In genomic region chr1:227518876-227519275, GRCh38 we compare ENCODE assay signal across 30 cellular contexts.
"Had no signal": no experiment of that assay in that cellular context is flagged by ENCODE, and none has a peak within 500 bp of the region (broad histone marks: within the 10 kb centered on the region; RNA-seq: fewer than 3 reads in every experiment).

No MANE protein-coding gene starts in this region.

- H3K4me3 ChIP-seq: ascending aorta, breast epithelium, coronary artery, esophagus muscularis mucosa, gastrocnemius medialis, heart left ventricle had no signal

- H3K27ac Mint-ChIP-seq: activated CD4-positive, alpha-beta memory T cell treated with anti-CD3 and anti-CD28 coated beads, Interleukin-2, amount 10 ng/mL, durations not matched to agents 7 days and 5 days; activated CD4-positive, alpha-beta T cell treated with anti-CD3 and anti-CD28 coated beads for 36 hours; activated CD4-positive, alpha-beta T cell treated with anti-CD3 and anti-CD28 coated beads, Interleukin-2, amount 10 ng/mL, durations not matched to agents 7 days and 5 days; activated naive CD4-positive, alpha-beta T cell treated with anti-CD3 and anti-CD28 coated beads, Interleukin-2, amount 10 ng/mL, durations not matched to agents 7 days and 5 days; activated naive CD4-positive, alpha-beta T cell treated with anti-CD3 and anti-CD28 coated beads, Interleukin-2, amount 50 U/mL, for 72 hours; activated naive CD8-positive, alpha-beta T cell treated with anti-CD3 and anti-CD28 coated beads, Interleukin-2, amount 10 ng/mL, durations not matched to agents 7 days and 5 days; activated T-cell treated with anti-CD3 and anti-CD28 coated beads, Interleukin-2, amount 50 U/mL, for 24 hours; activated T-cell treated with anti-CD3 and anti-CD28 coated beads, Interleukin-2, amount 50 U/mL, for 72 hours; brain; dendritic cell treated with granulocyte-macrophage colony-stimulating factor and Interleukin-4, amounts not matched to agents 40 ng/mL and 50 ng/mL, for 4 days; effector memory CD8-positive, alpha-beta T cell had no signal

- H3K27me3 ChIP-seq: ascending aorta, breast epithelium, esophagus muscularis mucosa, gastrocnemius medialis, heart left ventricle had no signal

- H3K36me3 Mint-ChIP-seq: activated naive CD4-positive, alpha-beta T cell treated with anti-CD3 and anti-CD28 coated beads, Interleukin-2, amount 10 ng/mL, durations not matched to agents 7 days and 5 days; activated naive CD8-positive, alpha-beta T cell treated with anti-CD3 and anti-CD28 coated beads, Interleukin-2, amount 10 ng/mL, durations not matched to agents 7 days and 5 days; brain had no signal

- H3K36me3 ChIP-seq: ascending aorta, breast epithelium, esophagus muscularis mucosa, gastrocnemius medialis, heart left ventricle had no signal

- H3K27me3 Mint-ChIP-seq: dendritic cell treated with granulocyte-macrophage colony-stimulating factor and Interleukin-4, amounts not matched to agents 40 ng/mL and 50 ng/mL, for 4 days had no signal

- H3K4me1 Mint-ChIP-seq: activated CD4-positive, alpha-beta memory T cell treated with anti-CD3 and anti-CD28 coated beads, Interleukin-2, amount 10 ng/mL, durations not matched to agents 7 days and 5 days; activated CD4-positive, alpha-beta T cell treated with anti-CD3 and anti-CD28 coated beads for 36 hours; activated CD4-positive, alpha-beta T cell treated with anti-CD3 and anti-CD28 coated beads, Interleukin-2, amount 10 ng/mL, durations not matched to agents 7 days and 5 days; activated naive CD4-positive, alpha-beta T cell treated with anti-CD3 and anti-CD28 coated beads, Interleukin-2, amount 10 ng/mL, durations not matched to agents 7 days and 5 days; activated naive CD8-positive, alpha-beta T cell treated with anti-CD3 and anti-CD28 coated beads, Interleukin-2, amount 10 ng/mL, durations not matched to agents 7 days and 5 days; brain; central memory CD8-positive, alpha-beta T cell had no signal

- ATAC-seq: activated CD4-positive, alpha-beta T cell treated with anti-CD3 and anti-CD28 coated beads for 36 hours; activated naive CD4-positive, alpha-beta T cell treated with anti-CD3 and anti-CD28 coated beads, Interleukin-2, amount 50 U/mL, for 72 hours; activated T-cell treated with anti-CD3 and anti-CD28 coated beads, Interleukin-2, amount 50 U/mL, for 72 hours; effector memory CD8-positive, alpha-beta T cell; foreskin keratinocyte; gastrocnemius medialis; heart left ventricle had no signal

- H3K4me1 ChIP-seq: ascending aorta, breast epithelium, esophagus muscularis mucosa, foreskin keratinocyte, gastrocnemius medialis, heart left ventricle had no signal

- H3K9me3 ChIP-seq: gastrocnemius medialis had no signal

- DNase-seq: activated CD4-positive, alpha-beta memory T cell treated with anti-CD3 and anti-CD28 coated beads, Interleukin-2, amount 10 ng/mL, durations not matched to agents 7 days and 5 days; activated CD4-positive, alpha-beta T cell treated with anti-CD3 and anti-CD28 coated beads for 36 hours; activated CD4-positive, alpha-beta T cell treated with anti-CD3 and anti-CD28 coated beads, Interleukin-2, amount 10 ng/mL, durations not matched to agents 7 days and 5 days; activated CD4-positive, alpha-beta T cell treated with anti-CD3 and anti-CD28 coated beads, Interleukin-2, amount 50 U/mL, for 4 hours; activated CD4-positive, CD25-positive, alpha-beta regulatory T cell; activated CD4-positive, CD25-positive, alpha-beta regulatory T cell treated with anti-CD3 and anti-CD28 coated beads, Interleukin-2, amount 50 U/mL, for 72 hours; activated CD8-positive, alpha-beta memory T cell treated with anti-CD3 and anti-CD28 coated beads, Interleukin-2, amount 50 U/mL, for 48 hours; activated gamma-delta T cell; activated naive CD4-positive, alpha-beta T cell; activated naive CD4-positive, alpha-beta T cell treated with anti-CD3 and anti-CD28 coated beads, Interleukin-2, amount 10 ng/mL, durations not matched to agents 7 days and 5 days; activated naive CD8-positive, alpha-beta T cell treated with anti-CD3 and anti-CD28 coated beads, Interleukin-2, amount 10 ng/mL, durations not matched to agents 7 days and 5 days; activated T-cell treated with anti-CD3 and anti-CD28 coated beads for 4 hours; activated T-cell treated with anti-CD3 and anti-CD28 coated beads, Interleukin-2, amount 50 U/mL, for 24 hours; activated T-cell treated with anti-CD3 and anti-CD28 coated beads, Interleukin-2, amount 50 U/mL, for 72 hours; effector CD4-positive, alpha-beta T cell; effector memory CD8-positive, alpha-beta T cell; erythroblast; foreskin keratinocyte; gastrocnemius medialis; glutamatergic neuron; heart left ventricle; T-helper 2 cell had no signal

- H3K9me3 Mint-ChIP-seq: activated CD4-positive, alpha-beta memory T cell treated with anti-CD3 and anti-CD28 coated beads, Interleukin-2, amount 10 ng/mL, durations not matched to agents 7 days and 5 days; activated CD4-positive, alpha-beta T cell treated with anti-CD3 and anti-CD28 coated beads, Interleukin-2, amount 10 ng/mL, durations not matched to agents 7 days and 5 days; activated naive CD4-positive, alpha-beta T cell treated with anti-CD3 and anti-CD28 coated beads, Interleukin-2, amount 10 ng/mL, durations not matched to agents 7 days and 5 days; brain; central memory CD8-positive, alpha-beta T cell; dendritic cell treated with granulocyte-macrophage colony-stimulating factor and Interleukin-4, amounts not matched to agents 40 ng/mL and 50 ng/mL, for 4 days; effector memory CD8-positive, alpha-beta T cell had no signal

- H3K27ac ChIP-seq: ascending aorta, breast epithelium, coronary artery, esophagus muscularis mucosa, foreskin keratinocyte, gastrocnemius medialis, heart left ventricle had no signal

- H3K4me3 Mint-ChIP-seq: activated CD4-positive, alpha-beta memory T cell treated with anti-CD3 and anti-CD28 coated beads, Interleukin-2, amount 10 ng/mL, durations not matched to agents 7 days and 5 days; activated CD4-positive, alpha-beta T cell treated with anti-CD3 and anti-CD28 coated beads for 36 hours; activated CD4-positive, alpha-beta T cell treated with anti-CD3 and anti-CD28 coated beads, Interleukin-2, amount 10 ng/mL, durations not matched to agents 7 days and 5 days; activated naive CD4-positive, alpha-beta T cell treated with anti-CD3 and anti-CD28 coated beads, Interleukin-2, amount 10 ng/mL, durations not matched to agents 7 days and 5 days; activated naive CD8-positive, alpha-beta T cell treated with anti-CD3 and anti-CD28 coated beads, Interleukin-2, amount 10 ng/mL, durations not matched to agents 7 days and 5 days; activated T-cell treated with anti-CD3 and anti-CD28 coated beads, Interleukin-2, amount 50 U/mL, for 24 hours; activated T-cell treated with anti-CD3 and anti-CD28 coated beads, Interleukin-2, amount 50 U/mL, for 72 hours; brain; central memory CD8-positive, alpha-beta T cell; dendritic cell treated with granulocyte-macrophage colony-stimulating factor and Interleukin-4, amounts not matched to agents 40 ng/mL and 50 ng/mL, for 4 days; effector memory CD8-positive, alpha-beta T cell had no signal
